ENCODE assay signal across 8 cellular contexts in genomic region chr11:78080084-78080817, GRCh38.
DNase-seq lines count a peak whose midpoint lies in the region; ATAC-seq and TF ChIP-seq lines count a peak whose summit lies in the region.

No MANE protein-coding gene starts in this region.

- H3K4me2 ChIP-seq in MM.1S (ENCODE audit: low read depth, low read length), result peak overlapping the region; percentile 76

- no peaks in the 10 kb centered on the region for H3K9me3 Mint-ChIP-seq in dendritic cell treated with granulocyte-macrophage colony-stimulating factor and Interleukin-4, amounts not matched to agents 40 ng/mL and 50 ng/mL, for 4 days
- H3K9me3 Mint-ChIP-seq in nephron progenitor cell, result no peaks in the 10 kb centered on the region

- H3K27ac Mint-ChIP-seq in dendritic cell treated with granulocyte-macrophage colony-stimulating factor and Interleukin-4, amounts not matched to agents 40 ng/mL and 50 ng/mL, for 4 days, result peak overlapping the region; percentile 88
- H3K27ac Mint-ChIP-seq in nephron progenitor cell, result peak overlapping the region; percentile 94

- H3F3A ChIP-seq in MM.1S (ENCODE audit: insufficient read depth, low read length), result no peaks in the 10 kb centered on the region

- no peaks in the 10 kb centered on the region for H3K9me2 ChIP-seq in MM.1S (replicated peaks; ENCODE audit: insufficient read depth, low read length)

- H3K79me2 ChIP-seq in MM.1S (ENCODE audit: low read length), result peaks cover 45% of the 10 kb centered on the region

- peak overlapping the region; percentile 92 for H3K4me3 ChIP-seq in MM.1S (ENCODE audit: low read length)

- peak overlapping the region; percentile 88 for H2AFZ ChIP-seq in MM.1S (ENCODE audit: low read length)

- no peaks in the 10 kb centered on the region for H3K27me3 ChIP-seq in MM.1S (replicated peaks; ENCODE audit: insufficient read depth, low read length)

- H3K27me3 Mint-ChIP-seq in dendritic cell treated with granulocyte-macrophage colony-stimulating factor and Interleukin-4, amounts not matched to agents 40 ng/mL and 50 ng/mL, for 4 days, result no peaks in the 10 kb centered on the region
- H3K27me3 Mint-ChIP-seq in nephron progenitor cell (ENCODE audit: low read depth, poor library complexity), result peaks cover 22% of the 10 kb centered on the region

- peak overlapping the region; percentile 87 for H3K27ac ChIP-seq in C4-2B
- peak overlapping the region; percentile 60; the same call in 1 of the 2 replicates for H3K27ac ChIP-seq in MM.1S (ENCODE audit: low read length)

- peaks cover 34% of the 10 kb centered on the region for H3K4me1 Mint-ChIP-seq in dendritic cell treated with granulocyte-macrophage colony-stimulating factor and Interleukin-4, amounts not matched to agents 40 ng/mL and 50 ng/mL, for 4 days (ENCODE audit: low read depth)
- H3K4me1 Mint-ChIP-seq in nephron progenitor cell, result peaks cover 24% of the 10 kb centered on the region

- H3K36me3 ChIP-seq in MM.1S (replicated peaks; ENCODE audit: insufficient read depth, low read length), result no peaks in the 10 kb centered on the region

- intact Hi-C loops in dendritic cell treated with granulocyte-macrophage colony-stimulating factor and Interleukin-4, amounts not matched to agents 40 ng/mL and 50 ng/mL, for 4 days (cut with micrococcal nuclease), result no loop called here

- peaks cover 8% of the 10 kb centered on the region for H3K4me1 ChIP-seq in MM.1S (ENCODE audit: low read length)

- H3K36me3 Mint-ChIP-seq in dendritic cell treated with granulocyte-macrophage colony-stimulating factor and Interleukin-4, amounts not matched to agents 40 ng/mL and 50 ng/mL, for 4 days (ENCODE audit: low read depth), result peaks cover 29% of the 10 kb centered on the region
- peaks cover 21% of the 10 kb centered on the region for H3K36me3 Mint-ChIP-seq in nephron progenitor cell (ENCODE audit: low read depth)

- H3K4me3 Mint-ChIP-seq in dendritic cell treated with granulocyte-macrophage colony-stimulating factor and Interleukin-4, amounts not matched to agents 40 ng/mL and 50 ng/mL, for 4 days, result peak overlapping the region; percentile 82
- H3K4me3 Mint-ChIP-seq in nephron progenitor cell, result peak overlapping the region; percentile 92

- H3K9ac ChIP-seq in MM.1S (ENCODE audit: low read length), result peak overlapping the region; percentile 90

- no peaks in the 10 kb centered on the region for H3K9me3 ChIP-seq in MM.1S (replicated peaks; ENCODE audit: insufficient read depth, low read length)

- DNase-seq in MM.1S (peak; percentile 8), nephron progenitor cell (no peak)
- DNase-seq in stimulated activated CD4-positive, alpha-beta T cell treated with anti-CD3 and anti-CD28 coated beads, Interleukin-1b, Interleukin-23, amount 100 ng/mL, for 48 hours, result no peak

- TF ChIP-seq CTCF in C4-2B (conservative IDR thresholded peaks at IDR 0.05), result no peak
- TF ChIP-seq CTCF in MM.1S (IDR thresholded peaks at IDR 0.05; ENCODE audit: low read length), result no peak
- no peak for TF ChIP-seq CTCF in nephron progenitor cell (IDR thresholded peaks at IDR 0.05)

- H4K20me1 ChIP-seq in MM.1S (ENCODE audit: insufficient read depth, low read length), result no peaks in the 10 kb centered on the region

- ATAC-seq in GM19467 (IDR thresholded peaks at IDR 0.05; ENCODE audit: unreplicated experiment), result no peak
- ATAC-seq in GM19351 (IDR thresholded peaks at IDR 0.05; ENCODE audit: unreplicated experiment), result no peak
- no peak for ATAC-seq in GM19397 (IDR thresholded peaks at IDR 0.05; ENCODE audit: unreplicated experiment)
